ENCODE assay signal across 19 cellular contexts in genomic region chr5:150034677-150035076, GRCh38. TPM values are rescaled to one million over a fixed set of nuclear protein-coding genes. Genes with fewer than 3 reads are reported as not detected.
A peak's percentile ranks its signal among the peaks of the same experiment; 100 is the strongest.
DNase-seq lines count a peak whose midpoint lies in the region; ATAC-seq and TF ChIP-seq lines count a peak whose summit lies in the region.
"Had no signal": no experiment of that assay in that cellular context is flagged by ENCODE, and none has a peak within 500 bp of the region (broad histone marks: within the 10 kb centered on the region; RNA-seq: fewer than 3 reads in every experiment).

No MANE protein-coding gene starts in this region.

- TF ChIP-seq CTCF in MM.1S (IDR thresholded peaks at IDR 0.05; ENCODE audit: low read length), result no peak
- no peak for TF ChIP-seq CTCF in fibroblast of pulmonary artery (IDR thresholded peaks at IDR 0.05; ENCODE audit: low read length, missing control alignments)
- no peak for TF ChIP-seq CTCF in endothelial cell (IDR thresholded peaks at IDR 0.05; ENCODE audit: unreplicated experiment)

- no peaks in the 10 kb centered on the region for H4K20me1 ChIP-seq in MM.1S (ENCODE audit: insufficient read depth, low read length)

- no peaks in the 10 kb centered on the region for H3K27me3 Mint-ChIP-seq in activated naive CD4-positive, alpha-beta T cell treated with anti-CD3 and anti-CD28 coated beads, Interleukin-2, amount 50 U/mL, for 24 hours
- H3K27me3 Mint-ChIP-seq in endothelial cell (ENCODE audit: unreplicated experiment), result peaks cover 8% of the 10 kb centered on the region
- H3K27me3 Mint-ChIP-seq: activated CD8-positive, alpha-beta memory T cell treated with anti-CD3 and anti-CD28 coated beads, Interleukin-2, amount 10 ng/mL, durations not matched to agents 7 days and 5 days had no signal

- H3K4me1 Mint-ChIP-seq in activated naive CD4-positive, alpha-beta T cell treated with anti-CD3 and anti-CD28 coated beads, Interleukin-2, amount 50 U/mL, for 24 hours, result no peaks in the 10 kb centered on the region
- H3K4me1 Mint-ChIP-seq in endothelial cell (ENCODE audit: unreplicated experiment), result no peaks in the 10 kb centered on the region
- H3K4me1 Mint-ChIP-seq: neural crest cell had no signal

- peaks cover 25% of the 10 kb centered on the region; the same call in 1 of the 2 replicates for H3K36me3 ChIP-seq in MM.1S (replicated peaks; ENCODE audit: insufficient read depth, low read length)

- H3K9ac ChIP-seq in MM.1S (ENCODE audit: low read length), result no peak overlapping the region

- H3K27ac Mint-ChIP-seq in activated naive CD4-positive, alpha-beta T cell treated with anti-CD3 and anti-CD28 coated beads, Interleukin-2, amount 50 U/mL, for 24 hours, result peak overlapping the region; percentile 17
- no peak overlapping the region for H3K27ac Mint-ChIP-seq in endothelial cell (ENCODE audit: unreplicated experiment)

- peaks cover 8% of the 10 kb centered on the region; the same call in 1 of the 2 replicates for H3F3A ChIP-seq in MM.1S (ENCODE audit: insufficient read depth, low read length)

- H3K9me3 ChIP-seq in MM.1S (replicated peaks; ENCODE audit: insufficient read depth, low read length), result no peaks in the 10 kb centered on the region
- H3K9me3 ChIP-seq: SJCRH30, thoracic aorta had no signal

- H3K4me3 ChIP-seq in MM.1S (ENCODE audit: low read length), result no peak overlapping the region
- no peak overlapping the region for H3K4me3 ChIP-seq in fibroblast of pulmonary artery (replicated peaks; ENCODE audit: low read depth, low read length)
- H3K4me3 ChIP-seq: SJCRH30, thoracic aorta had no signal

- H2AFZ ChIP-seq in MM.1S (ENCODE audit: low read length), result no peak overlapping the region

- peaks cover 29% of the 10 kb centered on the region for H3K36me3 Mint-ChIP-seq in activated naive CD4-positive, alpha-beta T cell treated with anti-CD3 and anti-CD28 coated beads, Interleukin-2, amount 50 U/mL, for 24 hours
- H3K36me3 Mint-ChIP-seq in endothelial cell (ENCODE audit: low read depth, unreplicated experiment), result peaks cover 51% of the 10 kb centered on the region

- no peaks in the 10 kb centered on the region for H3K9me3 Mint-ChIP-seq in activated naive CD4-positive, alpha-beta T cell treated with anti-CD3 and anti-CD28 coated beads, Interleukin-2, amount 50 U/mL, for 24 hours
- H3K9me3 Mint-ChIP-seq in endothelial cell (ENCODE audit: unreplicated experiment), result no peaks in the 10 kb centered on the region
- H3K9me3 Mint-ChIP-seq: neural crest cell had no signal

- H3K4me2 ChIP-seq in MM.1S (ENCODE audit: low read depth, low read length), result peak overlapping the region; percentile 6; the same call in 1 of the 2 replicates

- H3K4me1 ChIP-seq in MM.1S (ENCODE audit: low read length), result peaks cover 22% of the 10 kb centered on the region

- no peaks in the 10 kb centered on the region for H3K27me3 ChIP-seq in MM.1S (replicated peaks; ENCODE audit: insufficient read depth, low read length)
- H3K27me3 ChIP-seq: SJCRH30 had no signal

- H3K27ac ChIP-seq in MM.1S (ENCODE audit: low read length), result peak overlapping the region; percentile 14; the same call in 1 of the 2 replicates
- H3K27ac ChIP-seq: SJCRH30, thoracic aorta had no signal

- no peak for ATAC-seq in left lobe of liver
- ATAC-seq: activated CD8-positive, alpha-beta memory T cell treated with anti-CD3 and anti-CD28 coated beads, Interleukin-2, amount 10 ng/mL, durations not matched to agents 7 days and 5 days had no signal

- no peak overlapping the region for H3K4me3 Mint-ChIP-seq in activated naive CD4-positive, alpha-beta T cell treated with anti-CD3 and anti-CD28 coated beads, Interleukin-2, amount 50 U/mL, for 24 hours
- H3K4me3 Mint-ChIP-seq in endothelial cell (ENCODE audit: unreplicated experiment), result no peak overlapping the region
- H3K4me3 Mint-ChIP-seq: activated CD8-positive, alpha-beta memory T cell treated with anti-CD3 and anti-CD28 coated beads, Interleukin-2, amount 10 ng/mL, durations not matched to agents 7 days and 5 days; neural crest cell had no signal

- DNase-seq in activated naive CD4-positive, alpha-beta T cell treated with anti-CD3 and anti-CD28 coated beads, Interleukin-2, amount 50 U/mL, for 16 hours, result no peak
- DNase-seq in MM.1S, result no peak
- peak; percentile 55 for DNase-seq in fibroblast of pulmonary artery (ENCODE audit: low read depth)
- peak; percentile 88 for DNase-seq in stromal cell of bone marrow (ENCODE audit: low read depth)
- no peak for DNase-seq in putamen (ENCODE audit: low spot score)
- DNase-seq in endothelial cell (ENCODE audit: low spot score), result no peak
- DNase-seq in left lobe of liver (ENCODE audit: low spot score), result no peak
- DNase-seq: activated CD8-positive, alpha-beta memory T cell treated with anti-CD3 and anti-CD28 coated beads, Interleukin-2, amount 10 ng/mL, durations not matched to agents 7 days and 5 days; DMS 273 treated with DMSO at 0.1 percent for 48 hours; glutamatergic neuron; left cardiac atrium; NCI-H1694; NCI-H69; SJCRH30; small intestine had no signal

- H3K9me2 ChIP-seq in MM.1S (replicated peaks; ENCODE audit: insufficient read depth, low read length), result no peaks in the 10 kb centered on the region

- H3K79me2 ChIP-seq in MM.1S (ENCODE audit: low read length), result peaks cover 9% of the 10 kb centered on the region; the same call in 1 of the 2 replicates

RNA-seq across cellular contexts. Expression of gene HMGXB3, which starts 34.1 kb away (rescaled TPM):
- total RNA-seq in endothelial cell (ENCODE audit: unreplicated experiment) (55.7 TPM), left lobe of liver (9.1 TPM)

RNA-seq across cellular contexts. Expression of gene TIGD6, which starts 34.2 kb away (rescaled TPM):
- total RNA-seq in endothelial cell (ENCODE audit: unreplicated experiment) (3.5 TPM), left lobe of liver (2.7 TPM)

RNA-seq across cellular contexts. Expression of gene CSF1R, which starts 51.7 kb away (rescaled TPM):
- total RNA-seq in endothelial cell (ENCODE audit: unreplicated experiment), result 2.7 TPM
- total RNA-seq in left lobe of liver, result 15.2 TPM
- total RNA-seq: dermis microvascular lymphatic vessel endothelial cell, neural crest cell had no signal

Comparison
In these comparisons a context has a peak if more than half of its experiments do, and no peak if none do; other contexts are left out.
1. DNase-seq: peak in fibroblast of pulmonary artery (single experiment) and stromal cell of bone marrow (single experiment); none in activated naive CD4-positive, alpha-beta T cell treated with anti-CD3 and anti-CD28 coated beads, Interleukin-2, amount 50 U/mL, for 16 hours (single experiment), MM.1S (single experiment), putamen (single experiment), endothelial cell (single experiment) and left lobe of liver (single experiment).